ENCODE assay signal across 1 cellular context in the genomic region with DNA sequence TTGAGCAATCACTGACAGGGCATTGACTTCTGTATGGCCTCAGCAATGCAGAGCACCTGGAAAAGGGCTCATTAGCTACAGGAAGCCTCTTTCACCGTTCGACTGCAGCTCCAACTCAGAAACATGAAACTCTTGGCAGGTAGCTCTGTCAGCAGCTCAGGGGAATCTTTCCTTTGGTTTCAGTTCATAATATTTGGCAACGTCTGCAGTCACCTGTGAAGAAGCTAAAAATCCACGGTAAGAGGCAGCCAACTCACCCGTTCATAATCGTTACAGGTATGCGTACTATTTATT.
TF ChIP-seq lines count a peak whose summit lies in the region.

No MANE protein-coding gene starts in this region.

TF ChIP-seq in liver, 16 proteins besides CTCF, POLR2A, EP300 and RAD21 (continued from another document):
- no peak for TF ChIP-seq FOXA1 (IDR thresholded peaks at IDR 0.05)
- TF ChIP-seq, protein P1, sequence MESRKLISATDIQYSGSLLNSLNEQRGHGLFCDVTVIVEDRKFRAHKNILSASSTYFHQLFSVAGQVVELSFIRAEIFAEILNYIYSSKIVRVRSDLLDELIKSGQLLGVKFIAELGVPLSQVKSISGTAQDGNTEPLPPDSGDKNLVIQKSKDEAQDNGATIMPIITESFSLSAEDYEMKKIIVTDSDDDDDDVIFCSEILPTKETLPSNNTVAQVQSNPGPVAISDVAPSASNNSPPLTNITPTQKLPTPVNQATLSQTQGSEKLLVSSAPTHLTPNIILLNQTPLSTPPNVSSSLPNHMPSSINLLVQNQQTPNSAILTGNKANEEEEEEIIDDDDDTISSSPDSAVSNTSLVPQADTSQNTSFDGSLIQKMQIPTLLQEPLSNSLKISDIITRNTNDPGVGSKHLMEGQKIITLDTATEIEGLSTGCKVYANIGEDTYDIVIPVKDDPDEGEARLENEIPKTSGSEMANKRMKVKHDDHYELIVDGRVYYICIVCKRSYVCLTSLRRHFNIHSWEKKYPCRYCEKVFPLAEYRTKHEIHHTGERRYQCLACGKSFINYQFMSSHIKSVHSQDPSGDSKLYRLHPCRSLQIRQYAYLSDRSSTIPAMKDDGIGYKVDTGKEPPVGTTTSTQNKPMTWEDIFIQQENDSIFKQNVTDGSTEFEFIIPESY (IDR thresholded peaks at IDR 0.05), result no peak
- peak; percentile 94 to 95 for TF ChIP-seq RXRA (IDR thresholded peaks at IDR 0.05)
- TF ChIP-seq, protein P2, sequence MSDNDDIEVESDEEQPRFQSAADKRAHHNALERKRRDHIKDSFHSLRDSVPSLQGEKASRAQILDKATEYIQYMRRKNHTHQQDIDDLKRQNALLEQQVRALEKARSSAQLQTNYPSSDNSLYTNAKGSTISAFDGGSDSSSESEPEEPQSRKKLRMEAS (IDR thresholded peaks at IDR 0.05), result peak; percentile 16
- TF ChIP-seq NR2F2 (IDR thresholded peaks at IDR 0.05), result no peak
- no peak for TF ChIP-seq JUND (IDR thresholded peaks at IDR 0.05)
- no peak for TF ChIP-seq TAF1 (conservative IDR thresholded peaks at IDR 0.05)
- TF ChIP-seq GABPA (IDR thresholded peaks at IDR 0.05 in 1 of 2, conservative IDR thresholded peaks at IDR 0.05 in 1 of 2), result no peak
- no peak for TF ChIP-seq FOXA2 (IDR thresholded peaks at IDR 0.05)
TF ChIP-seq in liver: peak in this region for 6.
